Comparison of ENCODE assay signal across 8 cellular contexts in genomic region chr12:81128930-81129554, GRCh38. TPM values are rescaled to one million over a fixed set of nuclear protein-coding genes. Genes with fewer than 3 reads are reported as not detected.
DNase-seq lines count a peak whose midpoint lies in the region; ATAC-seq and TF ChIP-seq lines count a peak whose summit lies in the region.

No MANE protein-coding gene starts in this region.

- H3K27ac ChIP-seq in DOHH2 (ENCODE audit: low read depth, low read length) (no peak overlapping the region), left lung (no peak overlapping the region), aorta (ENCODE audit: low read depth in 1 of 2, low read length in 2 of 2) (no peak overlapping the region)

- H3K9me3 ChIP-seq in DOHH2 (ENCODE audit: control insufficient read depth, insufficient read depth, low read length) (no peaks in the 10 kb centered on the region), left lung (no peaks in the 10 kb centered on the region), aorta (ENCODE audit: control insufficient read depth, low read length) (no peaks in the 10 kb centered on the region)

- no peaks in the 10 kb centered on the region for H3K27me3 ChIP-seq in DOHH2 (ENCODE audit: control insufficient read depth, low read length)
- no peaks in the 10 kb centered on the region for H3K27me3 ChIP-seq in left lung
- no peaks in the 10 kb centered on the region for H3K27me3 ChIP-seq in aorta (ENCODE audit: control insufficient read depth in 1 of 2, insufficient read depth in 2 of 2, low read length in 1 of 2)

- H3K4me3 ChIP-seq in DOHH2 (ENCODE audit: low read length) (no peak overlapping the region), cardiac fibroblast (replicated peaks in 1 of 2; ENCODE audit: low read depth in 2 of 2, low read length in 2 of 2) (no peak overlapping the region), left lung (no peak overlapping the region), aorta (ENCODE audit: low read length in 2 of 2) (no peak overlapping the region)

- no peaks in the 10 kb centered on the region for H4K20me1 ChIP-seq in DOHH2 (ENCODE audit: control insufficient read depth, insufficient read depth, low read depth, low read length)

- no peaks in the 10 kb centered on the region for H3K36me3 ChIP-seq in DOHH2 (ENCODE audit: control insufficient read depth, low read length)
- H3K36me3 ChIP-seq in left lung = no peaks in the 10 kb centered on the region
- H3K36me3 ChIP-seq in aorta (ENCODE audit: control insufficient read depth in 1 of 2, insufficient read depth in 2 of 2, low read length in 1 of 2) = no peaks in the 10 kb centered on the region

- H3F3A ChIP-seq in DOHH2 (ENCODE audit: control insufficient read depth, insufficient read depth) = no peaks in the 10 kb centered on the region

- peak; percentile 85 for DNase-seq in NCI-H69 (lab: John Stamatoyannopoulos, UW)
- DNase-seq in cardiac fibroblast (ENCODE audit: low read depth in 2 of 2) = peak; percentile 64 to 67
- DNase-seq in left lung = no peak
- DNase-seq in effector CD8-positive, alpha-beta T cell (lab: John Stamatoyannopoulos, UW) = no peak
- no peak for DNase-seq in aorta

- no peaks in the 10 kb centered on the region for H3K9me2 ChIP-seq in DOHH2 (replicated peaks; ENCODE audit: control insufficient read depth, low read length)

- H3K79me2 ChIP-seq in DOHH2 (ENCODE audit: control insufficient read depth, low read length) = no peaks in the 10 kb centered on the region

- peak; percentile 65 for TF ChIP-seq CTCF in DOHH2 (IDR thresholded peaks at IDR 0.05; ENCODE audit: low read depth, low read length, poor library complexity, severe bottlenecking)
- TF ChIP-seq CTCF in cardiac fibroblast (IDR thresholded peaks at IDR 0.05; ENCODE audit: low read depth, low read length) = peak; percentile 89
- peak; percentile 33 to 35 for TF ChIP-seq CTCF in left lung (IDR thresholded peaks at IDR 0.05)

- no peak overlapping the region for H3K4me2 ChIP-seq in DOHH2 (ENCODE audit: low read length)

- H3K4me1 ChIP-seq in DOHH2 (ENCODE audit: control insufficient read depth, low read length) = no peaks in the 10 kb centered on the region
- H3K4me1 ChIP-seq in left lung = no peaks in the 10 kb centered on the region
- no peaks in the 10 kb centered on the region for H3K4me1 ChIP-seq in aorta (ENCODE audit: control insufficient read depth in 1 of 2, insufficient read depth in 2 of 2, low read length in 2 of 2)

- intact Hi-C loops in left lung (cut with DNase I) (no loop called here), aorta (cut with DNase I) (loop anchor here in 1 of 2 donors (5.0 kb wide), 1 partner anchor 292 kb away; no protein-coding TSS in a partner anchor)

- WGBS in aorta, 2 donors = 7 to 9% methylated on average over 2 of the region's 2 CpGs

- ATAC-seq in GM21447 (IDR thresholded peaks at IDR 0.05; ENCODE audit: unreplicated experiment) (peak; percentile 96), HG03558 (IDR thresholded peaks at IDR 0.05; ENCODE audit: extremely low read depth, unreplicated experiment) (peak; percentile 96), left lung (peak; percentile 87), aorta (ENCODE audit: low FRiP score) (no peak)

RNA-seq across cellular contexts. Expression of gene ACSS3, which starts 51.2 kb away (rescaled TPM):
- total RNA-seq in left lung (10 to 100 TPM; 22.9 to 42.7 TPM), aorta (10 to 100 TPM; 20.5 to 24.6 TPM)
- polyA plus RNA-seq in aorta = 1 to 10 TPM; 6.4 to 8.2 TPM

Comparison
In these comparisons a context has a peak if more than half of its experiments do, and no peak if none do; other contexts are left out.
1. CTCF ChIP-seq: peak in every context shown above with its lines; median percentile 89 in cardiac fibroblast; 65 in DOHH2; 34 in left lung.
2. DNase-seq: peak in NCI-H69 (single experiment) and cardiac fibroblast (2 of 2); none in left lung (0 of 2), effector CD8-positive, alpha-beta T cell (single experiment) and aorta (0 of 2).